Comparison of ENCODE assay signal across 1 cellular context in genomic region chr5:34538026-34538672, GRCh38.
TF ChIP-seq lines count a peak whose summit lies in the region.

No MANE protein-coding gene starts in this region.

TF ChIP-seq in WTC11, 78 proteins besides CTCF, POLR2A, EP300 and RAD21:
- no peak for TF ChIP-seq AFF4 (CRISPR knock-in tag; IDR thresholded peaks at IDR 0.05; ENCODE audit: borderline replicate concordance)
- TF ChIP-seq TEAD1 (CRISPR knock-in tag; IDR thresholded peaks at IDR 0.05) = no peak
- no peak for TF ChIP-seq NR2C2 (CRISPR knock-in tag; IDR thresholded peaks at IDR 0.05)
- TF ChIP-seq ATF3 (CRISPR knock-in tag; conservative IDR thresholded peaks at IDR 0.05) = no peak
- TF ChIP-seq GABPB1 (CRISPR knock-in tag; IDR thresholded peaks at IDR 0.05) = no peak
- no peak for TF ChIP-seq FOXP4 (CRISPR knock-in tag; IDR thresholded peaks at IDR 0.05)
TF ChIP-seq in WTC11: peak in this region for 0.
